Comparison of ENCODE assay signal across 22 cellular contexts in genomic region chr19:32307591-32307990, GRCh38.
"Had no signal": no experiment of that assay in that cellular context is flagged by ENCODE, and none has a peak within 500 bp of the region (broad histone marks: within the 10 kb centered on the region; RNA-seq: fewer than 3 reads in every experiment).

No MANE protein-coding gene starts in this region.

- H3K27ac Mint-ChIP-seq: endodermal cell; natural killer cell; progenitor cell of endocrine pancreas; stimulated activated naive B cell treated with anti-CD40 and anti-IgM and Interleukin-4, amounts not matched to agents 10 μg/mL and 1 μg/mL and 100 μg/mL, for 72 hours; stimulated activated naive CD8-positive, alpha-beta T cell treated with anti-CD3 and anti-CD28 coated beads, Interleukin-15, Interleukin-2, amounts not matched to agents 100 ng/mL and 50 ng/mL, for 24 hours had no signal

- ATAC-seq: gastrocnemius medialis; left ventricle myocardium superior; lower lobe of right lung; natural killer cell; right lobe of liver; stimulated activated naive B cell treated with anti-CD40 and anti-IgM and Interleukin-4, amounts not matched to agents 10 μg/mL and 1 μg/mL and 100 μg/mL, for 72 hours had no signal

- H3K79me2 ChIP-seq: parathyroid adenoma had no signal

- H3K27ac ChIP-seq: esophagus squamous epithelium, gastrocnemius medialis, lower lobe of right lung, neutrophil, parathyroid adenoma, right lobe of liver, thoracic aorta, tibial nerve, upper lobe of left lung, uterus had no signal

- H3K27me3 ChIP-seq: gastrocnemius medialis, right lobe of liver, upper lobe of left lung, uterus had no signal

- H3K4me1 Mint-ChIP-seq: endodermal cell; natural killer cell; stimulated activated naive B cell treated with anti-CD40 and anti-IgM and Interleukin-4, amounts not matched to agents 10 μg/mL and 1 μg/mL and 100 μg/mL, for 72 hours had no signal

- H3K9me3 ChIP-seq: gastrocnemius medialis, lower lobe of right lung, neutrophil, right lobe of liver had no signal

- H3K4me3 Mint-ChIP-seq: endodermal cell; natural killer cell; stimulated activated naive B cell treated with anti-CD40 and anti-IgM and Interleukin-4, amounts not matched to agents 10 μg/mL and 1 μg/mL and 100 μg/mL, for 72 hours; stimulated activated naive CD8-positive, alpha-beta T cell treated with anti-CD3 and anti-CD28 coated beads, Interleukin-15, Interleukin-2, amounts not matched to agents 100 ng/mL and 50 ng/mL, for 24 hours had no signal

- DNase-seq: cortex of kidney; effector CD4-positive, alpha-beta T cell; endodermal cell; esophagus squamous epithelium; gastrocnemius medialis; left ventricle myocardium superior; lower lobe of right lung; natural killer cell; right lobe of liver; small intestine; stimulated activated CD4-positive, alpha-beta T cell treated with anti-CD3 and anti-CD28 coated beads, Interleukin-15, amount 100 ng/mL, for 24 hours; stimulated activated CD4-positive, alpha-beta T cell treated with anti-CD3 and anti-CD28 coated beads, Interleukin-2, amount 100 ng/mL, for 48 hours; stimulated activated naive B cell treated with anti-CD40 and anti-IgM and Interleukin-4, amounts not matched to agents 10 μg/mL and 1 μg/mL and 100 μg/mL, for 72 hours; upper lobe of left lung; uterus had no signal

- H3K4me1 ChIP-seq: esophagus squamous epithelium, gastrocnemius medialis, lower lobe of right lung, parathyroid adenoma, right lobe of liver, tibial nerve, upper lobe of left lung, uterus had no signal

- H3K9ac ChIP-seq: parathyroid adenoma had no signal

- H2AFZ ChIP-seq: parathyroid adenoma had no signal

- FAIRE-seq: keratinocyte, small intestine had no signal

- H3K36me3 ChIP-seq: esophagus squamous epithelium, gastrocnemius medialis, lower lobe of right lung, neutrophil, right lobe of liver, thoracic aorta, tibial nerve, upper lobe of left lung, uterus had no signal

- H3K4me3 ChIP-seq: esophagus squamous epithelium, gastrocnemius medialis, lower lobe of right lung, right lobe of liver, thoracic aorta, tibial nerve, upper lobe of left lung, uterus had no signal
